In genomic region chr1:177546346-177546745, GRCh38 we compare ENCODE assay signal across 31 cellular contexts.
"Had no signal": no experiment of that assay in that cellular context is flagged by ENCODE, and none has a peak within 500 bp of the region (broad histone marks: within the 10 kb centered on the region; RNA-seq: fewer than 3 reads in every experiment).

No MANE protein-coding gene starts in this region.

- H3K79me2 ChIP-seq: hepatocyte had no signal

- H3K9me3 ChIP-seq: adrenal gland, colonic mucosa, pancreas, prostate gland, thyroid gland, upper lobe of left lung, vagina had no signal

- ATAC-seq: activated CD4-positive, CD25-positive, alpha-beta regulatory T cell treated with anti-CD3 and anti-CD28 coated beads, Interleukin-2, amount 50 U/mL, for 24 hours; left cardiac atrium; left ventricle myocardium superior; pancreas; sciatic nerve; stimulated activated effector memory CD8-positive, alpha-beta T cell treated with anti-CD3 and anti-CD28 coated beads, Interleukin-12 subunit alpha, Interleukin-12 subunit beta, amount 100 ng/mL, for 72 hours; stimulated activated naive CD8-positive, alpha-beta T cell treated with anti-CD3 and anti-CD28 coated beads, Interleukin-15, amount 100 ng/mL, for 72 hours had no signal

- H3K36me3 ChIP-seq: adrenal gland, ascending aorta, colonic mucosa, pancreas, prostate gland, thyroid gland, upper lobe of left lung, vagina, WERI-Rb-1 had no signal

- H3K4me3 ChIP-seq: adrenal gland, ascending aorta, colonic mucosa, hepatocyte, pancreas, prostate gland, thyroid gland, upper lobe of left lung, vagina had no signal

- H3K4me2 ChIP-seq: hepatocyte had no signal

- H3K4me1 ChIP-seq: adrenal gland, ascending aorta, colonic mucosa, pancreas, prostate gland, thyroid gland, upper lobe of left lung, vagina had no signal

- H3K27ac ChIP-seq: adrenal gland, ascending aorta, colonic mucosa, hepatocyte, pancreas, prostate gland, thyroid gland, upper lobe of left lung, vagina, WERI-Rb-1 had no signal

- DNase-seq: activated CD4-positive, alpha-beta T cell treated with anti-CD3 and anti-CD28 coated beads for 48 hours; activated CD4-positive, alpha-beta T cell treated with anti-CD3 and anti-CD28 coated beads, Interleukin-2, amount 50 U/mL, for 48 hours; activated CD8-positive, alpha-beta memory T cell treated with anti-CD3 and anti-CD28 coated beads for 24 hours; activated effector memory CD4-positive, alpha-beta T cell treated with anti-CD3 and anti-CD28 coated beads, Interleukin-2, amount 50 U/mL, for 16 hours; activated naive CD4-positive, alpha-beta T cell treated with anti-CD3 and anti-CD28 coated beads for 36 hours; activated naive CD8-positive, alpha-beta T cell treated with anti-CD3 and anti-CD28 coated beads for 36 hours; adrenal gland; colonic mucosa; effector CD8-positive, alpha-beta T cell; glutamatergic neuron; left cardiac atrium; left ventricle myocardium superior; naive B cell; pancreas; retina; small intestine; stimulated activated CD4-positive, alpha-beta T cell treated with anti-CD3 and anti-CD28 coated beads, Interleukin-4, amount 100 ng/mL, for 24 hours; stimulated activated naive CD8-positive, alpha-beta T cell treated with anti-CD3 and anti-CD28 coated beads, Interleukin-15, amount 100 ng/mL, for 72 hours; substantia nigra; SW 1271; T-helper 9 cell; thyroid gland; upper lobe of left lung; WERI-Rb-1 had no signal

- H3K27me3 ChIP-seq: adrenal gland, ascending aorta, colonic mucosa, hepatocyte, thyroid gland, upper lobe of left lung, vagina had no signal

- H2AFZ ChIP-seq: hepatocyte had no signal
